Comparison of ENCODE assay signal across 24 cellular contexts in the genomic region with DNA sequence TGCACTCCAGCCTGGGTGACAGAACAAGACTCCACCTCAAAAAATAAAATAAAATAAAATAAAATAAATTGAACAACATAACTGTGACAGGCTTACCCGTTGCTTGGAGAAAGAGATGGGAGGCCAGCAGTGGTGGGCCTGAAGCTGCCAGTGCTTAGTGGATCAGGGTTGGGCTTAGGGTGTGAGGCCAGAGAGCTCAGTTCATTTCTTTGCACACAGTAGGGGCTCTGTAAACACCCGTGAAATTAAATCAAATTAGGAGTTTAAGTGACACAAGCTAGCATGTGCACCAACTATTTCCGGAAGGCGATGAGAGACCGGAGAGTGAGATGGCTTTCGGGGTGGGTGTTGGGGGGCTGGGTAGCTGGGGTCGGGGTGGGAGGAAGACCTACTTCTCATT.
"Had no signal": no experiment of that assay in that cellular context is flagged by ENCODE, and none has a peak within 500 bp of the region (broad histone marks: within the 10 kb centered on the region; RNA-seq: fewer than 3 reads in every experiment).

No MANE protein-coding gene starts in this region.

- H3K36me3 ChIP-seq: left lung, ovary, right atrium auricular region, stomach, thyroid gland, transverse colon, upper lobe of left lung had no signal

- H3K27me3 ChIP-seq: hepatocyte, left lung, ovary, right atrium auricular region, stomach, testis, thyroid gland, transverse colon, upper lobe of left lung had no signal

- H3K27ac ChIP-seq: ovary, right atrium auricular region, skin epidermis, stomach, testis, thyroid gland, transverse colon had no signal

- ATAC-seq: left cardiac atrium; left lung; sciatic nerve; stimulated activated naive CD8-positive, alpha-beta T cell treated with anti-CD3 and anti-CD28 coated beads, Interleukin-15, Interleukin-2, amounts not matched to agents 100 U/mL and 50 U/mL, for 24 hours had no signal

- H3K4me1 ChIP-seq: right atrium auricular region, testis, thyroid gland had no signal

- DNase-seq: islet precursor cell; kidney glomerular epithelial cell; left cardiac atrium; left lung; naive B cell; natural killer cell; ovary; stimulated activated CD4-positive, alpha-beta T cell treated with anti-CD3 and anti-CD28 coated beads, Interleukin-12 subunit alpha, Interleukin-12 subunit beta, amount 100 ng/mL, for 4 hours; stimulated activated CD4-positive, alpha-beta T cell treated with anti-CD3 and anti-CD28 coated beads, Interleukin-4, amount 100 ng/mL, for 1 hour; stimulated activated naive B cell treated with anti-CD40 and anti-IgM and Interleukin-4, amounts not matched to agents 10 μg/mL and 1 μg/mL and 100 μg/mL, for 72 hours; stomach; thyroid gland; upper lobe of left lung had no signal

- H3K4me1 Mint-ChIP-seq: mesothelial cell of epicardium; naive B cell; natural killer cell; nephron progenitor cell; stimulated activated naive B cell treated with anti-CD40 and anti-IgM and Interleukin-4, amounts not matched to agents 10 μg/mL and 1 μg/mL and 100 μg/mL, for 72 hours had no signal

- H3K27me3 Mint-ChIP-seq: progenitor cell of endocrine pancreas had no signal

- H3K9me3 Mint-ChIP-seq: mesothelial cell of epicardium; natural killer cell; nephron progenitor cell; stimulated activated naive B cell treated with anti-CD40 and anti-IgM and Interleukin-4, amounts not matched to agents 10 μg/mL and 1 μg/mL and 100 μg/mL, for 72 hours had no signal

- H3K4me3 Mint-ChIP-seq: mesothelial cell of epicardium; naive B cell; natural killer cell; nephron progenitor cell; stimulated activated naive B cell treated with anti-CD40 and anti-IgM and Interleukin-4, amounts not matched to agents 10 μg/mL and 1 μg/mL and 100 μg/mL, for 72 hours had no signal

- H3K9me3 ChIP-seq: left lung, ovary, right atrium auricular region, stomach, testis, thyroid gland, transverse colon, upper lobe of left lung had no signal

- H3K36me3 Mint-ChIP-seq: mesothelial cell of epicardium; naive B cell; natural killer cell; stimulated activated naive B cell treated with anti-CD40 and anti-IgM and Interleukin-4, amounts not matched to agents 10 μg/mL and 1 μg/mL and 100 μg/mL, for 72 hours had no signal

- H3K4me3 ChIP-seq: hepatocyte, left lung, lung, ovary, right atrium auricular region, skin epidermis, stomach, testis, thyroid gland, transverse colon, upper lobe of left lung had no signal

- H3K27ac Mint-ChIP-seq: mesothelial cell of epicardium; natural killer cell; nephron progenitor cell; progenitor cell of endocrine pancreas; stimulated activated naive B cell treated with anti-CD40 and anti-IgM and Interleukin-4, amounts not matched to agents 10 μg/mL and 1 μg/mL and 100 μg/mL, for 72 hours had no signal

- H2AFZ ChIP-seq: hepatocyte had no signal

- H3K79me2 ChIP-seq: hepatocyte had no signal

- H3K4me2 ChIP-seq: hepatocyte had no signal
